ENCODE assay signal across 8 cellular contexts in the genomic region with DNA sequence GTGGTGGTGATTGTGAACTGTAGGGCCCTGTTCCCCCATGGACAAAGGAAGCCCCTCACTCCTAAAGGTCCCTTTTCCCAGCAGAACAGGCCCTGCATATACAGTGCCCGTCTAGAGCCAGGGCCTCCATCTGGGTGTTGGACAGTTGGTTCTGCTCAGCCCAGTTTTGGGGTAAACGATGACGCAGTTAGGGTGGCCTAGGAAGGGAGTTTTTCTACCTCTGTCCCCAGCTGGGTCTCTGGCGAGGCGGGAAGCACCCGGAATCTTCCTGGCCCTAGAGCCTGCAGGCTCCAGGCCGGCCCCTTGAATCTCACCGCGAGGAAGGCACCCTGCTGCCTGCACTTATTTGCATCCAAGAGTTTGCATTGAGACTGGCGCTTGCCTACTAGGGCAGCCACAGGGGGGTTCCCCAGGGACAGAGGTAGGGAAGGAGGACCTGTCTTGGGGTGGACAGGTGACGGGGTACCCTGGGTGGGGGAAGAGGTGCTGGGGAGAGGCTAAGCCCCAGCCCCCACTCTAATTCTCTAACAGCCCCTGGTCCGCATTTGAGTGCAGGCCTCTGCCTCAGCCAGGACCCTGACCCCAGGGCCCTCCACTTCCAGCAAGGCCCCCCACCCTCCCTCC. TPM values are rescaled to one million over a fixed set of nuclear protein-coding genes. Genes with fewer than 3 reads are reported as not detected.
DNase-seq lines count a peak whose midpoint lies in the region; ATAC-seq and TF ChIP-seq lines count a peak whose summit lies in the region.

No MANE protein-coding gene starts in this region.

- WGBS in sigmoid colon, 2 donors, result 25 to 50% methylated on average over 12 of the region's 12 CpGs

- peaks cover 64% of the 10 kb centered on the region for H3K4me1 ChIP-seq in Karpas-422 (ENCODE audit: low read length)
- peaks cover 0 to 34% (median 22%) of the 10 kb centered on the region in 4 donors for H3K4me1 ChIP-seq in sigmoid colon

- peak overlapping the region; percentile 72 for H3K4me3 ChIP-seq in Karpas-422 (ENCODE audit: low read length)
- peak overlapping the region; percentile 78 to 99 (median 90) for H3K4me3 ChIP-seq in sigmoid colon

- H3K4me2 ChIP-seq in Karpas-422 (ENCODE audit: low read depth, low read length, poor library complexity, severe bottlenecking), result peak overlapping the region; percentile 77

- TF ChIP-seq EP300 in sigmoid colon (IDR thresholded peaks at IDR 0.05), result no peak

- peak overlapping the region; percentile 93 for H3K9ac ChIP-seq in Karpas-422 (ENCODE audit: low read length)

- intact Hi-C loops in sigmoid colon (cut with DNase I), result loop anchor here (5.0 to 10.0 kb wide), 5 partner anchors 56 to 227 kb away; a partner anchor contains a TSS

- no peaks in the 10 kb centered on the region for H3K9me3 Mint-ChIP-seq in activated naive CD4-positive, alpha-beta T cell treated with anti-CD3 and anti-CD28 coated beads, Interleukin-2, amount 50 U/mL, for 72 hours

- no peaks in the 10 kb centered on the region for H3K9me3 ChIP-seq in Karpas-422 (ENCODE audit: low read length)
- H3K9me3 ChIP-seq in sigmoid colon, result no peaks in the 10 kb centered on the region

- peak; percentile 70 for ATAC-seq in GM21737 (IDR thresholded peaks at IDR 0.05; ENCODE audit: unreplicated experiment)
- peak; percentile 27 to 35 for ATAC-seq in activated naive CD4-positive, alpha-beta T cell treated with anti-CD3 and anti-CD28 coated beads, Interleukin-2, amount 50 U/mL, for 72 hours

- H3K79me2 ChIP-seq in Karpas-422 (ENCODE audit: low read length), result peaks cover 38% of the 10 kb centered on the region

- H3K27ac Mint-ChIP-seq in activated naive CD4-positive, alpha-beta T cell treated with anti-CD3 and anti-CD28 coated beads, Interleukin-2, amount 50 U/mL, for 72 hours, result peak overlapping the region; percentile 14 to 82

- H3K27ac ChIP-seq in Karpas-422 (ENCODE audit: low read length) (peak overlapping the region; percentile 98), sigmoid colon (peak overlapping the region; percentile 89 to 97 (median 94))

- peaks cover 11 to 25% of the 10 kb centered on the region in 2 donors for H3K36me3 Mint-ChIP-seq in activated naive CD4-positive, alpha-beta T cell treated with anti-CD3 and anti-CD28 coated beads, Interleukin-2, amount 50 U/mL, for 72 hours

- no peaks in the 10 kb centered on the region for H3K9me2 ChIP-seq in Karpas-422 (replicated peaks; ENCODE audit: insufficient read depth, low read length)

- peak; percentile 46 for DNase-seq in DMS153 (lab: John Stamatoyannopoulos, UW)
- no peak for DNase-seq in DMS153 treated with DMSO at 0.1 percent for 48 hours (lab: John Stamatoyannopoulos, UW; ENCODE audit: unreplicated experiment)
- peak; percentile 98 for DNase-seq in Karpas-422
- peak in 1 of 2 donors; percentile 10 for DNase-seq in activated naive CD4-positive, alpha-beta T cell treated with anti-CD3 and anti-CD28 coated beads, Interleukin-2, amount 50 U/mL, for 72 hours (ENCODE audit: low spot score in 2 of 2)
- peak; percentile 25 to 52 for DNase-seq in hippocampal formation (lab: John Stamatoyannopoulos, UW)
- peak; percentile 73 for DNase-seq in sigmoid colon
- no peak for DNase-seq in mesenteric fat pad (ENCODE audit: low spot score)

- H2AFZ ChIP-seq in Karpas-422 (ENCODE audit: low read length), result no peak overlapping the region

- H3K27me3 ChIP-seq in Karpas-422 (ENCODE audit: low read length), result no peaks in the 10 kb centered on the region
- no peaks in the 10 kb centered on the region for H3K27me3 ChIP-seq in sigmoid colon

- TF ChIP-seq CTCF in sigmoid colon (IDR thresholded peaks at IDR 0.05), result no peak

- H3K36me3 ChIP-seq in Karpas-422 (ENCODE audit: insufficient read depth, low read length) (peaks cover 18% of the 10 kb centered on the region), sigmoid colon (peaks cover 0 to 5% (median 0%) of the 10 kb centered on the region in 4 donors)

- H4K20me1 ChIP-seq in Karpas-422 (ENCODE audit: insufficient read depth, low read depth, low read length), result no peaks in the 10 kb centered on the region

- TF ChIP-seq POLR2A in sigmoid colon (IDR thresholded peaks at IDR 0.05), result no peak

RNA-seq across cellular contexts. Expression of a gene that starts 0.5 kb away (rescaled TPM):
- 97.9 and 149 TPM in 2 replicates for total RNA-seq in Karpas-422 (2014; rRNA removed; shearing (Covaris generic); ENCODE audit: low replicate concordance)
- 10 to 100 TPM; 30.1 to 44.1 TPM for total RNA-seq in activated naive CD4-positive, alpha-beta T cell treated with anti-CD3 and anti-CD28 coated beads, Interleukin-2, amount 50 U/mL, for 72 hours
- total RNA-seq in sigmoid colon, result 10 to 100 TPM; 33.9 to 53.2 (median 38.9) TPM
- 10 to 100 TPM; 24.5 to 29.8 (median 27.0) TPM for polyA plus RNA-seq in sigmoid colon
- total RNA-seq in mesenteric fat pad, result 35.2 TPM

Comparison
In these comparisons a context has a peak if more than half of its experiments do, and no peak if none do; other contexts are left out.
1. DNase-seq: peak in DMS153 (single experiment), Karpas-422 (single experiment), hippocampal formation (2 of 2) and sigmoid colon (single experiment); none in DMS153 treated with DMSO at 0.1 percent for 48 hours (single experiment) and mesenteric fat pad (single experiment).